In the genomic region with DNA sequence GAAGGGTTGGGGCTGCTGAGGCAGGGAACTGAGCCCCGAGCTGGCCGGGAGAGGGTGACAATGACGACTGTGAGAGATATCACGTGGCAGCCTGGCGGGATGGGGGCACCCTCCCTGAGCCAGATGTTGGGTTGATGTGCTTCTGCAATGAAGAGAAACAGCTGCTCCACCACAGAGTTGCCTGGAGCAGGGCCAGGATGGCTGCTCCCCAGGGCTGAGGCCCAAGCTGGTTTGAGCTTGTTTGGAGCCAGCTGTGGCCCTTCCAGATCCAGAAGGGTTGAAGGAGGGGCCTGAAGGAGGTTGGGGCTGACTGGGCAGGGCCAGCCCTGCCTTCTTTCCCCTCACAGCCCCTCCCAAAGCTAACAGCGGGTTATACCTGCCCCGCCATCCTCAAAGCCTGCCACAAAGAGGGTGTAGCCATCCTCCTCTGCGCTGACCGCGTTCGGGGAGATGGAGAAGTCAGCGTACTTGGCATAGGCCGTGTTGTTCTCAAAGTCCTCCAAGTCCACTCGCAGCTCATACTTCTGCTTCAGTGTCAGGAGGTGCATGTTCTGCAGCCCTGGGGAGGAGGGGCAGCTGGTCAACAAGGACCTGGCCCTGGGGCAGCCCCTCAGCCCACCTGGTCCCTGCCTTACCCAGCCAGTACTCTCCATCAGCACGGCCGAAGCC, we compare ENCODE assay signal across 8 cellular contexts. TPM values are rescaled to one million over a fixed set of nuclear protein-coding genes. Genes with fewer than 3 reads are reported as not detected.
DNase-seq lines count a peak whose midpoint lies in the region; ATAC-seq and TF ChIP-seq lines count a peak whose summit lies in the region.

No MANE protein-coding gene starts in this region.

- intact Hi-C loops in natural killer cell (cut with micrococcal nuclease) (no loop called here), aorta (cut with DNase I) (no loop called here)

- H3K4me1 Mint-ChIP-seq in natural killer cell = peaks cover 8 to 36% of the 10 kb centered on the region in 2 donors
- H3K4me1 Mint-ChIP-seq in natural killer cell treated with Interleukin-12 subunit alpha and Interleukin-12 subunit beta and Interleukin-15 and Interleukin-18, amount 100 ng/mL, for 72 hours (ENCODE audit: low read depth in 2 of 2) = peaks cover 13 to 21% of the 10 kb centered on the region in 2 donors
- peaks cover 59% of the 10 kb centered on the region for H3K4me1 Mint-ChIP-seq in mesothelial cell of epicardium

- H3K9me3 Mint-ChIP-seq in natural killer cell (no peaks in the 10 kb centered on the region), mesothelial cell of epicardium (no peaks in the 10 kb centered on the region)
- H3K9me3 Mint-ChIP-seq in natural killer cell treated with Interleukin-12 subunit alpha and Interleukin-12 subunit beta and Interleukin-15 and Interleukin-18, amount 100 ng/mL, for 72 hours = no peaks in the 10 kb centered on the region

- H3K36me3 Mint-ChIP-seq in natural killer cell = no peaks in the 10 kb centered on the region
- no peaks in the 10 kb centered on the region for H3K36me3 Mint-ChIP-seq in natural killer cell treated with Interleukin-12 subunit alpha and Interleukin-12 subunit beta and Interleukin-15 and Interleukin-18, amount 100 ng/mL, for 72 hours
- peaks cover 18% of the 10 kb centered on the region for H3K36me3 Mint-ChIP-seq in mesothelial cell of epicardium

- ATAC-seq in natural killer cell (no peak), aorta (ENCODE audit: low FRiP score) (peak; percentile 76), GM18511 (IDR thresholded peaks at IDR 0.05; ENCODE audit: unreplicated experiment) (no peak)
- ATAC-seq in natural killer cell treated with Interleukin-12 subunit alpha and Interleukin-12 subunit beta and Interleukin-15 and Interleukin-18, amount 100 ng/mL, for 72 hours = no peak

- TF ChIP-seq CTCF in natural killer cell (IDR thresholded peaks at IDR 0.05) = no peak
- TF ChIP-seq CTCF in mesothelial cell of epicardium (IDR thresholded peaks at IDR 0.05; ENCODE audit: unreplicated experiment) = no peak

- DNase-seq in natural killer cell (no peak), mesothelial cell of epicardium (ENCODE audit: low spot score in 2 of 2, unreplicated experiment in 2 of 2) (no peak), aorta (peak; percentile 91), COR-L47 (lab: John Stamatoyannopoulos, UW) (no peak), UCSD-AML1 (lab: John Stamatoyannopoulos, UW; ENCODE audit: unreplicated experiment) (no peak)
- DNase-seq in natural killer cell treated with Interleukin-12 subunit alpha and Interleukin-12 subunit beta and Interleukin-15 and Interleukin-18, amount 100 ng/mL, for 72 hours (ENCODE audit: low spot score) = no peak

- H3K9me3 ChIP-seq in aorta (ENCODE audit: control insufficient read depth, low read length) = no peaks in the 10 kb centered on the region

- no peak overlapping the region for H3K4me3 ChIP-seq in aorta (ENCODE audit: low read length in 2 of 2)

- H3K4me1 ChIP-seq in aorta (ENCODE audit: control insufficient read depth in 1 of 2, insufficient read depth in 2 of 2, low read length in 2 of 2) = peaks cover 0 to 13% of the 10 kb centered on the region in 2 donors

- H3K27ac ChIP-seq in cingulate gyrus (ENCODE audit: low read depth, low read length) (peak overlapping the region; percentile 78), aorta (ENCODE audit: low read depth in 1 of 2, low read length in 2 of 2) (peak overlapping the region; percentile 68 to 79)

- 2 to 5% methylated on average over 16 of the region's 16 CpGs for whole genome bisulfite sequencing in aorta, 2 donors

- H3K4me3 Mint-ChIP-seq in natural killer cell = peak overlapping the region; percentile 17
- no peak overlapping the region for H3K4me3 Mint-ChIP-seq in natural killer cell treated with Interleukin-12 subunit alpha and Interleukin-12 subunit beta and Interleukin-15 and Interleukin-18, amount 100 ng/mL, for 72 hours
- peak overlapping the region; percentile 75 for H3K4me3 Mint-ChIP-seq in mesothelial cell of epicardium

- peaks cover 0 to 5% of the 10 kb centered on the region in 2 donors for H3K36me3 ChIP-seq in aorta (ENCODE audit: control insufficient read depth in 1 of 2, insufficient read depth in 2 of 2, low read length in 1 of 2)

- H3K27me3 ChIP-seq in aorta (ENCODE audit: control insufficient read depth in 1 of 2, insufficient read depth in 2 of 2, low read length in 1 of 2) = no peaks in the 10 kb centered on the region

- H3K27me3 Mint-ChIP-seq in natural killer cell (ENCODE audit: low read depth in 2 of 2) = peaks cover 0 to 3% of the 10 kb centered on the region in 2 donors
- H3K27me3 Mint-ChIP-seq in natural killer cell treated with Interleukin-12 subunit alpha and Interleukin-12 subunit beta and Interleukin-15 and Interleukin-18, amount 100 ng/mL, for 72 hours = peaks cover 0 to 2% of the 10 kb centered on the region in 2 donors
- H3K27me3 Mint-ChIP-seq in mesothelial cell of epicardium (ENCODE audit: low read depth) = no peaks in the 10 kb centered on the region

- peak overlapping the region; percentile 71 to 80 for H3K27ac Mint-ChIP-seq in natural killer cell
- H3K27ac Mint-ChIP-seq in natural killer cell treated with Interleukin-12 subunit alpha and Interleukin-12 subunit beta and Interleukin-15 and Interleukin-18, amount 100 ng/mL, for 72 hours = no peak overlapping the region
- peak overlapping the region; percentile 68 for H3K27ac Mint-ChIP-seq in mesothelial cell of epicardium

RNA-seq across cellular contexts. Expression of gene MFAP4, which starts 2.1 kb away (rescaled TPM):
- total RNA-seq in natural killer cell (not detected), mesothelial cell of epicardium (194 to 213 TPM (median 210 TPM) in 3 replicates), aorta (100 to 1,000 TPM; 271 to 564 TPM)
- total RNA-seq in natural killer cell treated with Interleukin-12 subunit alpha and Interleukin-12 subunit beta and Interleukin-15 and Interleukin-18, amount 100 ng/mL, for 72 hours = not detected
- polyA plus RNA-seq in aorta = 100 to 1,000 TPM; 324 to 793 TPM

RNA-seq across cellular contexts. Expression of gene MAPK7, which starts 6.6 kb away (rescaled TPM):
- total RNA-seq in natural killer cell (10 to 100 TPM; 39.2 to 63.5 (median 54.1) TPM), mesothelial cell of epicardium (46.0 to 49.0 TPM (median 47.6 TPM) in 3 replicates), aorta (10 to 100 TPM; 33.5 to 34.1 TPM)
- total RNA-seq in natural killer cell treated with Interleukin-12 subunit alpha and Interleukin-12 subunit beta and Interleukin-15 and Interleukin-18, amount 100 ng/mL, for 72 hours = 10 to 100 TPM; 28.7 to 29.8 TPM
- polyA plus RNA-seq in aorta = 10 to 100 TPM in 1 of 2 donors, 1 to 10 TPM in 1; 5.4 to 25.6 TPM

RNA-seq across cellular contexts. Expression of gene B9D1, which starts 22.3 kb away (rescaled TPM):
- total RNA-seq in natural killer cell = 1 to 10 TPM; 3.1 to 7.5 (median 3.7) TPM
- total RNA-seq in natural killer cell treated with Interleukin-12 subunit alpha and Interleukin-12 subunit beta and Interleukin-15 and Interleukin-18, amount 100 ng/mL, for 72 hours = 1 to 10 TPM; 2.2 to 4.9 TPM
- 20.9 to 26.2 TPM (median 22.2 TPM) in 3 replicates for total RNA-seq in mesothelial cell of epicardium
- 1 to 10 TPM; 7.3 to 8.9 TPM for total RNA-seq in aorta
- 10 to 100 TPM in 1 of 2 donors, 1 to 10 TPM in 1; 9.5 to 16.5 TPM for polyA plus RNA-seq in aorta

RNA-seq across cellular contexts. Expression of gene RNF112, which starts 26.2 kb away (rescaled TPM):
- 1 to 10 TPM; 1.0 to 5.1 (median 5.0) TPM for total RNA-seq in natural killer cell
- total RNA-seq in natural killer cell treated with Interleukin-12 subunit alpha and Interleukin-12 subunit beta and Interleukin-15 and Interleukin-18, amount 100 ng/mL, for 72 hours = 1 to 10 TPM in 1 of 2 donors, under 1 TPM in 1; 0.14 to 1.1 TPM
- 2.7 to 4.8 TPM (median 4.2 TPM) in 3 replicates for total RNA-seq in mesothelial cell of epicardium
- total RNA-seq in aorta = 1 to 10 TPM; 5.4 to 9.9 TPM
- polyA plus RNA-seq in aorta = 1 to 10 TPM; 5.1 to 7.5 TPM

Comparison
In these comparisons a context has a peak if more than half of its experiments do, and no peak if none do; other contexts are left out.
1. H3K27ac Mint-ChIP-seq: peak in natural killer cell (2 of 2) and mesothelial cell of epicardium (single experiment); none in natural killer cell treated with Interleukin-12 subunit alpha and Interleukin-12 subunit beta and Interleukin-15 and Interleukin-18, amount 100 ng/mL, for 72 hours (0 of 2).
2. DNase-seq: peak in aorta (2 of 2); none in natural killer cell (single experiment), natural killer cell treated with Interleukin-12 subunit alpha and Interleukin-12 subunit beta and Interleukin-15 and Interleukin-18, amount 100 ng/mL, for 72 hours (single experiment), mesothelial cell of epicardium (0 of 2), COR-L47 (single experiment) and UCSD-AML1 (single experiment).
3. RNA of gene MFAP4, which starts 2.1 kb away (total RNA-seq): 271 to 564 TPM in aorta and 194 to 213 TPM in mesothelial cell of epicardium; not detected in natural killer cell and not detected in natural killer cell treated with Interleukin-12 subunit alpha and Interleukin-12 subunit beta and Interleukin-15 and Interleukin-18, amount 100 ng/mL, for 72 hours; every median in the first group is over 100 times any median in the second.